14 cellular contexts compared by ENCODE assay signal in the genomic region with DNA sequence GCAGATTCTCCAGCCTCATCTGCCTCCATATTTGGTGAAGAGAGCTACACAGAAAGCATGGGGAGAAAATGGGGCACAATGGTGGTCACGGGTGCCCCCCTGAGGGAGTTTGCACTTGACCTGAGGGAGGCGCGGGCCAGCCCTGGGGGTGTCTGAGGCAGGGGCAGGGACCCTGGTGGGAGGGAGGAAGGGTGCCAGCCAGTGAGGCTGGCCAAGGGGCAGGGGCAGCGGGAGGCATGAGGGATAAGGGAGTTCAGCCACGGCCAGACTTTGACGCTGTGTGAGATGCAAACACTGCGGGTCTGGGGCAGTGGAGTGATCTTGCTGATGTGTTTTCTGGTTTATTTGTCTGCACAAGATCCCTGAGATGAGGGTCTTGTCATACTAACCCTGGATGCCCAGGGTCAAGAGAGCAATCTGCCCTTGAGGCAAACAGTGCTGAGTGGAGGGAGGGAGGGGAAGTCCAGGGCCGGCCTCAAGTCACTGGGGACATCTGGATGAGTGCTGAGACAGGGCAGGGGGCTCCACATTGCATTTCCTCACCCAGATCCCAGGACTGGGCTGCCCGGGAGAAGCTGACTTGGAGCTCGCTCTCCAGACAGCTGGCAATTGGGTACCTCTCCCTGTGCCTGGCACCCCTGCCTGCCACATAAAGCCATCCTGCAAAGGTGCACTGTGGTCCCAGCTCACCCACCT. TPM values are rescaled to one million over a fixed set of nuclear protein-coding genes. Genes with fewer than 3 reads are reported as not detected.
DNase-seq lines count a peak whose midpoint lies in the region; ATAC-seq, FAIRE-seq and TF ChIP-seq lines count a peak whose summit lies in the region.
"Had no signal": no experiment of that assay in that cellular context is flagged by ENCODE, and none has a peak within 500 bp of the region (broad histone marks: within the 10 kb centered on the region; RNA-seq: fewer than 3 reads in every experiment).

No MANE protein-coding gene starts in this region.

- no peak for TF ChIP-seq CTCF in adrenal gland (IDR thresholded peaks at IDR 0.05)
- TF ChIP-seq CTCF in right lobe of liver (IDR thresholded peaks at IDR 0.05): no peak
- TF ChIP-seq CTCF in MM.1S (IDR thresholded peaks at IDR 0.05; ENCODE audit: low read length): no peak

- H3K4me2 ChIP-seq in MM.1S (ENCODE audit: low read depth, low read length): no peak overlapping the region
- H3K4me2 ChIP-seq: GM23338 had no signal

- H3K4me1 ChIP-seq in adrenal gland (replicated peaks in 1 of 2): no peaks in the 10 kb centered on the region
- peaks cover 0 to 20% (median 9%) of the 10 kb centered on the region in 4 donors for H3K4me1 ChIP-seq in right lobe of liver
- H3K4me1 ChIP-seq in MM.1S (ENCODE audit: low read length): no peaks in the 10 kb centered on the region

- intact Hi-C loops in activated CD4-positive, alpha-beta memory T cell treated with anti-CD3 and anti-CD28 coated beads for 36 hours (cut with micrococcal nuclease): no loop called here
- intact Hi-C loops in adrenal gland (cut with DNase I) (no loop called here), right lobe of liver (cut with DNase I) (no loop called here)

- no peaks in the 10 kb centered on the region for H3K27me3 ChIP-seq in adrenal gland
- H3K27me3 ChIP-seq in right lobe of liver: no peaks in the 10 kb centered on the region
- peaks cover 98% of the 10 kb centered on the region for H3K27me3 ChIP-seq in MM.1S (replicated peaks; ENCODE audit: insufficient read depth, low read length)

- no peaks in the 10 kb centered on the region for H4K20me1 ChIP-seq in MM.1S (ENCODE audit: insufficient read depth, low read length)

- no peak overlapping the region for H3K4me3 Mint-ChIP-seq in activated CD4-positive, alpha-beta memory T cell treated with anti-CD3 and anti-CD28 coated beads for 36 hours
- no peak overlapping the region for H3K4me3 Mint-ChIP-seq in activated CD4-positive, alpha-beta memory T cell treated with anti-CD3 and anti-CD28 coated beads, Interleukin-2, amount 10 ng/mL, durations not matched to agents 7 days and 5 days
- no peak overlapping the region for H3K4me3 Mint-ChIP-seq in stimulated activated effector memory CD8-positive, alpha-beta T cell treated with anti-CD3 and anti-CD28 coated beads, Interleukin-12 subunit alpha, Interleukin-12 subunit beta, amount 100 ng/mL, for 72 hours
- H3K4me3 Mint-ChIP-seq: GM23338 had no signal

- H3K27ac ChIP-seq in adrenal gland (no peak overlapping the region), right lobe of liver (no peak overlapping the region), MM.1S (ENCODE audit: low read length) (no peak overlapping the region)

- TF ChIP-seq POLR2A in adrenal gland (IDR thresholded peaks at IDR 0.05) (no peak), right lobe of liver (IDR thresholded peaks at IDR 0.05) (no peak)

- H3K9me2 ChIP-seq in MM.1S (replicated peaks; ENCODE audit: insufficient read depth, low read length): no peaks in the 10 kb centered on the region

- H3K4me1 Mint-ChIP-seq in activated CD4-positive, alpha-beta memory T cell treated with anti-CD3 and anti-CD28 coated beads for 36 hours (ENCODE audit: low read depth): peaks cover 3% of the 10 kb centered on the region
- no peaks in the 10 kb centered on the region for H3K4me1 Mint-ChIP-seq in activated CD4-positive, alpha-beta memory T cell treated with anti-CD3 and anti-CD28 coated beads, Interleukin-2, amount 10 ng/mL, durations not matched to agents 7 days and 5 days
- H3K4me1 Mint-ChIP-seq in stimulated activated effector memory CD8-positive, alpha-beta T cell treated with anti-CD3 and anti-CD28 coated beads, Interleukin-12 subunit alpha, Interleukin-12 subunit beta, amount 100 ng/mL, for 72 hours: no peaks in the 10 kb centered on the region
- H3K4me1 Mint-ChIP-seq: GM23338 had no signal

- H3K9ac ChIP-seq in MM.1S (ENCODE audit: low read length): no peak overlapping the region

- no peaks in the 10 kb centered on the region for H3K9me3 Mint-ChIP-seq in activated CD4-positive, alpha-beta memory T cell treated with anti-CD3 and anti-CD28 coated beads for 36 hours
- H3K9me3 Mint-ChIP-seq in activated CD4-positive, alpha-beta memory T cell treated with anti-CD3 and anti-CD28 coated beads, Interleukin-2, amount 10 ng/mL, durations not matched to agents 7 days and 5 days: no peaks in the 10 kb centered on the region
- no peaks in the 10 kb centered on the region for H3K9me3 Mint-ChIP-seq in stimulated activated effector memory CD8-positive, alpha-beta T cell treated with anti-CD3 and anti-CD28 coated beads, Interleukin-12 subunit alpha, Interleukin-12 subunit beta, amount 100 ng/mL, for 72 hours
- H3K9me3 Mint-ChIP-seq: GM23338 had no signal

- no peaks in the 10 kb centered on the region for H3K79me2 ChIP-seq in MM.1S (ENCODE audit: low read length)

- H3K36me3 ChIP-seq in adrenal gland (replicated peaks in 1 of 2) (no peaks in the 10 kb centered on the region), right lobe of liver (no peaks in the 10 kb centered on the region), MM.1S (replicated peaks; ENCODE audit: insufficient read depth, low read length) (no peaks in the 10 kb centered on the region)

- POLR2A ChIA-PET in activated CD4-positive, alpha-beta memory T cell treated with anti-CD3 and anti-CD28 coated beads for 36 hours (lab: Charles Lee): no interaction called here
- POLR2A ChIA-PET in activated CD4-positive, alpha-beta memory T cell treated with anti-CD3 and anti-CD28 coated beads, Interleukin-2, amount 10 ng/mL, durations not matched to agents 7 days and 5 days (lab: Charles Lee): interaction anchor here (1.5 kb wide), 1 partner anchor 8 kb away, joined by 3 read pairs; no protein-coding TSS in a partner anchor

- no peak overlapping the region for H3K4me3 ChIP-seq in adrenal gland
- no peak overlapping the region for H3K4me3 ChIP-seq in right lobe of liver
- H3K4me3 ChIP-seq in MM.1S (ENCODE audit: low read length): no peak overlapping the region
- H3K4me3 ChIP-seq: GM23338 had no signal

- ATAC-seq in right lobe of liver: no peak
- ATAC-seq in stimulated activated effector memory CD8-positive, alpha-beta T cell treated with anti-CD3 and anti-CD28 coated beads, Interleukin-12 subunit alpha, Interleukin-12 subunit beta, amount 100 ng/mL, for 72 hours: no peak
- ATAC-seq: GM23338 had no signal

- no peaks in the 10 kb centered on the region for H3F3A ChIP-seq in MM.1S (ENCODE audit: insufficient read depth, low read length)

- H3K9me3 ChIP-seq in adrenal gland (replicated peaks in 1 of 3): no peaks in the 10 kb centered on the region
- H3K9me3 ChIP-seq in right lobe of liver: no peaks in the 10 kb centered on the region
- no peaks in the 10 kb centered on the region for H3K9me3 ChIP-seq in MM.1S (replicated peaks; ENCODE audit: insufficient read depth, low read length)

- no peaks in the 10 kb centered on the region for H3K36me3 Mint-ChIP-seq in activated CD4-positive, alpha-beta memory T cell treated with anti-CD3 and anti-CD28 coated beads for 36 hours
- H3K36me3 Mint-ChIP-seq in activated CD4-positive, alpha-beta memory T cell treated with anti-CD3 and anti-CD28 coated beads, Interleukin-2, amount 10 ng/mL, durations not matched to agents 7 days and 5 days (ENCODE audit: low read depth): no peaks in the 10 kb centered on the region
- H3K36me3 Mint-ChIP-seq in stimulated activated effector memory CD8-positive, alpha-beta T cell treated with anti-CD3 and anti-CD28 coated beads, Interleukin-12 subunit alpha, Interleukin-12 subunit beta, amount 100 ng/mL, for 72 hours: no peaks in the 10 kb centered on the region

- peak; percentile 7 for DNase-seq in activated CD4-positive, alpha-beta memory T cell treated with anti-CD3 and anti-CD28 coated beads for 36 hours
- no peak for DNase-seq in activated CD4-positive, alpha-beta memory T cell treated with anti-CD3 and anti-CD28 coated beads, Interleukin-2, amount 10 ng/mL, durations not matched to agents 7 days and 5 days
- DNase-seq in adrenal gland (peak in 5 of 7 donors; percentile 5 to 17 (median 6)), right lobe of liver (peak in 2 of 3 donors; percentile 37 to 40), MM.1S (no peak), frontal cortex (ENCODE audit: low spot score in 2 of 2) (no peak)
- DNase-seq in stimulated activated effector memory CD8-positive, alpha-beta T cell treated with anti-CD3 and anti-CD28 coated beads, Interleukin-12 subunit alpha, Interleukin-12 subunit beta, amount 100 ng/mL, for 72 hours (ENCODE audit: low spot score in 2 of 2): no peak
- DNase-seq in activated CD4-positive, alpha-beta T cell treated with anti-CD3 and anti-CD28 coated beads, Interleukin-2, amount 50 U/mL, for 4 hours: no peak
- DNase-seq: C1 segment of cervical spinal cord, DMS 273 treated with DMSO at 0.1 percent for 48 hours, NCI-H1417, NCI-H1930, NCI-H774 had no signal

- H3K27me3 Mint-ChIP-seq in activated CD4-positive, alpha-beta memory T cell treated with anti-CD3 and anti-CD28 coated beads for 36 hours: peaks cover 16% of the 10 kb centered on the region
- peaks cover 21% of the 10 kb centered on the region for H3K27me3 Mint-ChIP-seq in activated CD4-positive, alpha-beta memory T cell treated with anti-CD3 and anti-CD28 coated beads, Interleukin-2, amount 10 ng/mL, durations not matched to agents 7 days and 5 days

- no peak for FAIRE-seq in frontal cortex (lab: Jason Lieb, UNC)

- 72 to 89% (median 85%) methylated on average over 8 to 10 of the region's 10 CpGs for WGBS in adrenal gland, 4 donors
- WGBS in right lobe of liver (ENCODE audit: insufficient coverage, low coverage, low lambda C conversion rate, missing lambda C conversion rate): 75% methylated on average over 7 of the region's 10 CpGs

- CTCF ChIA-PET in activated CD4-positive, alpha-beta memory T cell treated with anti-CD3 and anti-CD28 coated beads for 36 hours (lab: Charles Lee): no interaction called here
- CTCF ChIA-PET in activated CD4-positive, alpha-beta memory T cell treated with anti-CD3 and anti-CD28 coated beads, Interleukin-2, amount 10 ng/mL, durations not matched to agents 7 days and 5 days (lab: Charles Lee): no interaction called here

- H2AFZ ChIP-seq in MM.1S (ENCODE audit: low read length): no peak overlapping the region
- H2AFZ ChIP-seq: GM23338 had no signal

- H3K27ac Mint-ChIP-seq in activated CD4-positive, alpha-beta memory T cell treated with anti-CD3 and anti-CD28 coated beads for 36 hours: no peak overlapping the region
- H3K27ac Mint-ChIP-seq in activated CD4-positive, alpha-beta memory T cell treated with anti-CD3 and anti-CD28 coated beads, Interleukin-2, amount 10 ng/mL, durations not matched to agents 7 days and 5 days: no peak overlapping the region
- H3K27ac Mint-ChIP-seq in stimulated activated effector memory CD8-positive, alpha-beta T cell treated with anti-CD3 and anti-CD28 coated beads, Interleukin-12 subunit alpha, Interleukin-12 subunit beta, amount 100 ng/mL, for 72 hours: peak overlapping the region; percentile 81
- H3K27ac Mint-ChIP-seq: GM23338 had no signal

RNA-seq across cellular contexts. Expression of a gene that starts 8.8 kb away (rescaled TPM):
- 10 to 100 TPM; 32.8 to 33.7 TPM for total RNA-seq in activated CD4-positive, alpha-beta memory T cell treated with anti-CD3 and anti-CD28 coated beads for 36 hours
- total RNA-seq in activated CD4-positive, alpha-beta memory T cell treated with anti-CD3 and anti-CD28 coated beads, Interleukin-2, amount 10 ng/mL, durations not matched to agents 7 days and 5 days: 10 to 100 TPM; 42.8 to 50.7 TPM
- total RNA-seq in adrenal gland: 100 to 1,000 TPM in 3 of 8 donors, 10 to 100 TPM in 5; 47.9 to 120 (median 80.3) TPM
- polyA plus RNA-seq in adrenal gland: 10 to 100 TPM; 32.0 to 49.3 (median 39.1) TPM
- total RNA-seq in right lobe of liver: 10 to 100 TPM; 24.5 to 39.7 (median 28.6) TPM
- total RNA-seq in frontal cortex: 118 TPM

Comparison
In these comparisons a context has a peak if more than half of its experiments do, and no peak if none do; other contexts are left out.
1. DNase-seq: peak in activated CD4-positive, alpha-beta memory T cell treated with anti-CD3 and anti-CD28 coated beads for 36 hours (single experiment), adrenal gland (5 of 7) and right lobe of liver (2 of 3); none in activated CD4-positive, alpha-beta memory T cell treated with anti-CD3 and anti-CD28 coated beads, Interleukin-2, amount 10 ng/mL, durations not matched to agents 7 days and 5 days (single experiment), stimulated activated effector memory CD8-positive, alpha-beta T cell treated with anti-CD3 and anti-CD28 coated beads, Interleukin-12 subunit alpha, Interleukin-12 subunit beta, amount 100 ng/mL, for 72 hours (0 of 2), MM.1S (single experiment), activated CD4-positive, alpha-beta T cell treated with anti-CD3 and anti-CD28 coated beads, Interleukin-2, amount 50 U/mL, for 4 hours (0 of 2) and frontal cortex (0 of 2).